In the genomic region with DNA sequence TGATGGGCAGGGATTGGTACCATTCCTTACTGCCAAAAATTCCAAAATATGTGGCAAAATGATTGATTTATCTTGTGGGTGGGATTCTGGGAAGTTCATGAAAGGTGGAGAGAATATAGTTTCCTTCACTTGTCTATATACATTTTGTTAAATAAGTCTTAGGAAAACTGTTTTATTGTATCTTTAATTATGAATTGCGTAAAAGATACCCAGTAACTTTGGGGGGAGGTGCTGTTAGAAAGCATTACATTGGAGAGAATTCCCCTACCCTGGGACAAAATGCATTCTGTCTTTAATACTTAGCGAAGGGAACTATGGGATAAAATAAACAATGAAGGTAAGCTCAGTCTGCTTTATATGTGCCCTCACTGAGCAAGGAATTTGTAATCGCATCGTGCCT, we compare ENCODE assay signal across 1 cellular context.
TF ChIP-seq lines count a peak whose summit lies in the region.

No MANE protein-coding gene starts in this region.

TF ChIP-seq in GM12878, 131 proteins besides CTCF, POLR2A, EP300 and RAD21:
- TF ChIP-seq IKZF1 (conservative IDR thresholded peaks at IDR 0.05) = no peak
- no peak for TF ChIP-seq YY1 (IDR thresholded peaks at IDR 0.05; ENCODE audit: low read depth, low read length)
- no peak for TF ChIP-seq TCF7 (IDR thresholded peaks at IDR 0.05; ENCODE audit: borderline replicate concordance)
- no peak for TF ChIP-seq MYB (IDR thresholded peaks at IDR 0.05; ENCODE audit: borderline replicate concordance, low read depth, low read length)
- TF ChIP-seq EZH2 (IDR thresholded peaks at IDR 0.05; ENCODE audit: borderline replicate concordance, control insufficient read depth, low read depth, low read length) = no peak
- TF ChIP-seq NFYA (IDR thresholded peaks at IDR 0.05; ENCODE audit: borderline replicate concordance, low read depth, low read length) = no peak
- TF ChIP-seq BCL11A (IDR thresholded peaks at IDR 0.05; ENCODE audit: low read depth, low read length) = no peak
- no peak for TF ChIP-seq HDGF (IDR thresholded peaks at IDR 0.05)
- no peak for TF ChIP-seq SIX5 (IDR thresholded peaks at IDR 0.05; ENCODE audit: low read depth, low read length, severe bottlenecking)
- no peak for TF ChIP-seq HDAC6 (IDR thresholded peaks at IDR 0.05; ENCODE audit: unreplicated experiment)
- TF ChIP-seq KDM1A (IDR thresholded peaks at IDR 0.05; ENCODE audit: borderline replicate concordance) = no peak
- TF ChIP-seq ZNF384 (IDR thresholded peaks at IDR 0.05; ENCODE audit: borderline replicate concordance, low read depth, low read length) = no peak
- no peak for TF ChIP-seq RUNX3 (IDR thresholded peaks at IDR 0.05; ENCODE audit: low read length)
- no peak for TF ChIP-seq NBN (IDR thresholded peaks at IDR 0.05)
- no peak for TF ChIP-seq TCF3 (IDR thresholded peaks at IDR 0.05; ENCODE audit: borderline replicate concordance, insufficient read depth, low read depth, low read length)
- no peak for TF ChIP-seq STAT3 (IDR thresholded peaks at IDR 0.05; ENCODE audit: low read depth, low read length)
